Comparison of ENCODE assay signal across 9 cellular contexts in genomic region chr3:81823882-81824395, GRCh38.
DNase-seq lines count a peak whose midpoint lies in the region; ATAC-seq and TF ChIP-seq lines count a peak whose summit lies in the region.
"Had no signal": no experiment of that assay in that cellular context is flagged by ENCODE, and none has a peak within 500 bp of the region (broad histone marks: within the 10 kb centered on the region; RNA-seq: fewer than 3 reads in every experiment).

No MANE protein-coding gene starts in this region.

- peaks cover 4% of the 10 kb centered on the region for H3K9me3 Mint-ChIP-seq in activated CD4-positive, alpha-beta T cell treated with anti-CD3 and anti-CD28 coated beads for 36 hours (ENCODE audit: low read depth)

- CTCF ChIA-PET in activated CD4-positive, alpha-beta T cell treated with anti-CD3 and anti-CD28 coated beads for 36 hours (lab: Charles Lee), result interaction anchor here (0.6 kb wide), 1 partner anchor 1831 kb away, joined by 3 read pairs; no protein-coding TSS in a partner anchor

- no peak for TF ChIP-seq EP300 in esophagus muscularis mucosa (IDR thresholded peaks at IDR 0.05)

- POLR2A ChIA-PET in activated CD4-positive, alpha-beta T cell treated with anti-CD3 and anti-CD28 coated beads for 36 hours (lab: Charles Lee), result no interaction called here

- H3K27me3 Mint-ChIP-seq in activated CD4-positive, alpha-beta T cell treated with anti-CD3 and anti-CD28 coated beads for 36 hours, result peaks cover 2% of the 10 kb centered on the region

- no peak for TF ChIP-seq POLR2A in esophagus muscularis mucosa (IDR thresholded peaks at IDR 0.05; ENCODE audit: low read depth)

- H3K27me3 ChIP-seq in esophagus muscularis mucosa, result no peaks in the 10 kb centered on the region

- no peaks in the 10 kb centered on the region for H3K36me3 Mint-ChIP-seq in activated CD4-positive, alpha-beta T cell treated with anti-CD3 and anti-CD28 coated beads for 36 hours (ENCODE audit: low read depth)

- H3K9me3 ChIP-seq in esophagus muscularis mucosa, result no peaks in the 10 kb centered on the region

- no peak overlapping the region for H3K27ac ChIP-seq in esophagus muscularis mucosa (replicated peaks in 1 of 4)

- no peak overlapping the region for H3K4me3 Mint-ChIP-seq in activated CD4-positive, alpha-beta T cell treated with anti-CD3 and anti-CD28 coated beads for 36 hours

- H3K4me1 ChIP-seq in esophagus muscularis mucosa, result peaks cover 0 to 2% (median 0%) of the 10 kb centered on the region in 4 donors

- 17% methylated on average over 2 of the region's 2 CpGs for WGBS in esophagus muscularis mucosa

- peak; percentile 62 for DNase-seq in NCI-H1105 treated with DMSO at 0.1 percent for 48 hours (lab: John Stamatoyannopoulos, UW)
- peak; percentile 43 for DNase-seq in fibroblast of peridontal ligament (ENCODE audit: extremely low read depth)
- DNase-seq in T-helper 1 cell, result no peak
- no peak for DNase-seq in HuH-7 (ENCODE audit: low spot score)
- DNase-seq in esophagus muscularis mucosa (ENCODE audit: extremely low spot score), result no peak
- no peak for DNase-seq in activated CD4-positive, alpha-beta T cell treated with anti-CD3 and anti-CD28 coated beads for 36 hours
- DNase-seq: IMR-90 had no signal

- ATAC-seq in GM18858 (IDR thresholded peaks at IDR 0.05; ENCODE audit: unreplicated experiment) (peak; percentile 98), HG02759 (IDR thresholded peaks at IDR 0.05; ENCODE audit: unreplicated experiment) (peak; percentile 98)
- ATAC-seq in activated CD4-positive, alpha-beta T cell treated with anti-CD3 and anti-CD28 coated beads for 36 hours, result no peak

- TF ChIP-seq CTCF in esophagus muscularis mucosa (IDR thresholded peaks at IDR 0.05), result no peak

- H3K27ac Mint-ChIP-seq in activated CD4-positive, alpha-beta T cell treated with anti-CD3 and anti-CD28 coated beads for 36 hours, result no peak overlapping the region

- intact Hi-C loops in esophagus muscularis mucosa (cut with DNase I), result no loop called here
- intact Hi-C loops in activated CD4-positive, alpha-beta T cell treated with anti-CD3 and anti-CD28 coated beads for 36 hours (cut with DNase I, micrococcal nuclease), result no loop called here

- no peaks in the 10 kb centered on the region for H3K36me3 ChIP-seq in esophagus muscularis mucosa

- no peak overlapping the region for H3K4me3 ChIP-seq in esophagus muscularis mucosa

- no peaks in the 10 kb centered on the region for H3K4me1 Mint-ChIP-seq in activated CD4-positive, alpha-beta T cell treated with anti-CD3 and anti-CD28 coated beads for 36 hours

Comparison
In these comparisons a context has a peak if more than half of its experiments do, and no peak if none do; other contexts are left out.
1. DNase-seq: peak in NCI-H1105 treated with DMSO at 0.1 percent for 48 hours (single experiment) and fibroblast of peridontal ligament (single experiment); none in T-helper 1 cell (0 of 5), HuH-7 (single experiment), esophagus muscularis mucosa (single experiment) and activated CD4-positive, alpha-beta T cell treated with anti-CD3 and anti-CD28 coated beads for 36 hours (single experiment).